ENCODE assay signal across 8 cellular contexts in genomic region chr9:87497604-87498045, GRCh38. TPM values are rescaled to one million over a fixed set of nuclear protein-coding genes. Genes with fewer than 3 reads are reported as not detected.
A peak's percentile ranks its signal among the peaks of the same experiment; 100 is the strongest.
DNase-seq lines count a peak whose midpoint lies in the region; ATAC-seq and TF ChIP-seq lines count a peak whose summit lies in the region.

Gene DAPK1 (plus strand): TSS chr9:87497867. CDS start chr9:87499078, 1,211 bp downstream.

- ATAC-seq in HG03342 (IDR thresholded peaks at IDR 0.05; ENCODE audit: unreplicated experiment) (peak; percentile 42), upper lobe of right lung (peak; percentile 87)

- H3K9me3 ChIP-seq in mononuclear cell (ENCODE audit: low read depth, low read length) (no peaks in the 10 kb centered on the region), upper lobe of right lung (no peaks in the 10 kb centered on the region)

- H3K4me3 ChIP-seq in mononuclear cell (ENCODE audit: low read length) (peak within 1 kb of the TSS; percentile 50), upper lobe of right lung (peak within 1 kb of the TSS; percentile 80)

- intact Hi-C loops in upper lobe of right lung (cut with DNase I) = loop anchor here (10.0 kb wide), 1 partner anchor 147 kb away; no protein-coding TSS in a partner anchor

- peaks cover 59% of the 10 kb centered on the region for H3K4me1 ChIP-seq in mononuclear cell (ENCODE audit: insufficient read depth, low read length)
- peaks cover 28% of the 10 kb centered on the region for H3K4me1 ChIP-seq in upper lobe of right lung

- TF ChIP-seq CTCF in upper lobe of right lung (IDR thresholded peaks at IDR 0.05) = peak; percentile 41

- peak; percentile 50 for TF ChIP-seq POLR2A in GM18526 (IDR thresholded peaks at IDR 0.05; ENCODE audit: extremely low read depth, insufficient read length)
- TF ChIP-seq POLR2A in erythroblast (IDR thresholded peaks at IDR 0.05; ENCODE audit: low read length) = peak; percentile 81

- DNase-seq in Ammon's horn (ENCODE audit: low spot score) (peak; percentile 59), SW480 (ENCODE audit: low spot score) (peak; percentile 7), erythroblast (lab: John Stamatoyannopoulos, UW) (peak; percentile 82 to 88), upper lobe of right lung (peak; percentile 92), activated gamma-delta T cell (lab: John Stamatoyannopoulos, UW) (no peak)

- H3K36me3 ChIP-seq in upper lobe of right lung = no peaks in the 10 kb centered on the region

- H3K27me3 ChIP-seq in mononuclear cell (ENCODE audit: insufficient read depth, low read length) = no peaks in the 10 kb centered on the region
- H3K27me3 ChIP-seq in upper lobe of right lung = no peaks in the 10 kb centered on the region

- peak within 1 kb of the TSS; percentile 94 for H3K27ac ChIP-seq in upper lobe of right lung

RNA-seq across cellular contexts. Expression of gene DAPK1, which starts in this region (rescaled TPM):
- 21.8 TPM for total RNA-seq in mononuclear cell
- total RNA-seq in upper lobe of right lung = 168 TPM
